Comparison of ENCODE assay signal across 1 cellular context in the genomic region with DNA sequence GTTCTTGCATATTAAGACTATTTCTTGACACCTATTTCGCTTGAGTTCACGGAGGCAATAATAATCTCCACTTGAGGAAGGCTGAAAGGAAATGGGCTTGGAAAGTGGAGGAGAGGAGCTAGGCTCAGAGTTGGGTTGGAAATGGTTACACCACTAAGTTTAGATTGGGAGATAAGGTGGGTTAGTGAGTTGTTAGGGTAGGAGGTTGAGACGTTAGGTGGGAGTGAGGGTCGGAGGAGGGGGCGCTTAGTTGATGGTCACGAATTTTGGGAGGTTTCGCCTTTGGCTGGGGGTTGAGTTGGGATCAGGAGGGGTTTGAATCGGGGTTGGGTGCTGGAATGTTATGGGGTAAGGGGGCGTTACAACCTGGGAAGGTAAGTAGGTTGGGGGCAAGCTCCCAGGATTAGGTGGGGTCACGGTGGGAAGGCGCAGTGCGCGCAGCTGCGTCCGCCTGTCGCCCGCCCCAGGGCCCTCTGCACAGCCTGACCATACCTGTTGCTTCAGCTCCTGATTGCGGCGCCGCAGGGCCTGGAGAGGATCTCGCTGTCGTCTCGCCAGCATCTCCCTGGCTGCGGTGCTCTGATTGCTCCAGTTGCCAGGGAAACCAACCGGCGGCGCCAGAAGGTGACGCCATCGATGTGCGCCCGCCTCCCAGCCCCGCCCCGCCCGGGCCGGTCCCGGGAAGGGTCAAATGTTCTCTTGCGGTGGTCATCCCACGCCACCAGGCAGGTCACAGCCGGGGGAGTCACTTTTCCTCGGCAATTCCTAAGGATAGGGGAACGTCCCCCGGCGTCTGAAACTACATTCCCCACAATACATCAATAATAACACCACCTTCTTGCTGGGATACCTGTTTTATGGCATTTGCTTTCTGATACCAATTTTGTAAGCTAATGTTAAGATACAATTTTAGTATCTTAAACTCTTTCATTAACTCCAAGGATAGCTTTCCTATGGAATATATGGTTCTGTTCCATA.
TF ChIP-seq lines count a peak whose summit lies in the region.

A gene (minus strand): TSS at position 606 of the 978 bp plus-strand sequence. CDS start 45 bp downstream, at position 561.

TF ChIP-seq in K562, 482 proteins besides CTCF, POLR2A, EP300 and RAD21 (continued from another document and continues in another):
- TF ChIP-seq, protein P1, sequence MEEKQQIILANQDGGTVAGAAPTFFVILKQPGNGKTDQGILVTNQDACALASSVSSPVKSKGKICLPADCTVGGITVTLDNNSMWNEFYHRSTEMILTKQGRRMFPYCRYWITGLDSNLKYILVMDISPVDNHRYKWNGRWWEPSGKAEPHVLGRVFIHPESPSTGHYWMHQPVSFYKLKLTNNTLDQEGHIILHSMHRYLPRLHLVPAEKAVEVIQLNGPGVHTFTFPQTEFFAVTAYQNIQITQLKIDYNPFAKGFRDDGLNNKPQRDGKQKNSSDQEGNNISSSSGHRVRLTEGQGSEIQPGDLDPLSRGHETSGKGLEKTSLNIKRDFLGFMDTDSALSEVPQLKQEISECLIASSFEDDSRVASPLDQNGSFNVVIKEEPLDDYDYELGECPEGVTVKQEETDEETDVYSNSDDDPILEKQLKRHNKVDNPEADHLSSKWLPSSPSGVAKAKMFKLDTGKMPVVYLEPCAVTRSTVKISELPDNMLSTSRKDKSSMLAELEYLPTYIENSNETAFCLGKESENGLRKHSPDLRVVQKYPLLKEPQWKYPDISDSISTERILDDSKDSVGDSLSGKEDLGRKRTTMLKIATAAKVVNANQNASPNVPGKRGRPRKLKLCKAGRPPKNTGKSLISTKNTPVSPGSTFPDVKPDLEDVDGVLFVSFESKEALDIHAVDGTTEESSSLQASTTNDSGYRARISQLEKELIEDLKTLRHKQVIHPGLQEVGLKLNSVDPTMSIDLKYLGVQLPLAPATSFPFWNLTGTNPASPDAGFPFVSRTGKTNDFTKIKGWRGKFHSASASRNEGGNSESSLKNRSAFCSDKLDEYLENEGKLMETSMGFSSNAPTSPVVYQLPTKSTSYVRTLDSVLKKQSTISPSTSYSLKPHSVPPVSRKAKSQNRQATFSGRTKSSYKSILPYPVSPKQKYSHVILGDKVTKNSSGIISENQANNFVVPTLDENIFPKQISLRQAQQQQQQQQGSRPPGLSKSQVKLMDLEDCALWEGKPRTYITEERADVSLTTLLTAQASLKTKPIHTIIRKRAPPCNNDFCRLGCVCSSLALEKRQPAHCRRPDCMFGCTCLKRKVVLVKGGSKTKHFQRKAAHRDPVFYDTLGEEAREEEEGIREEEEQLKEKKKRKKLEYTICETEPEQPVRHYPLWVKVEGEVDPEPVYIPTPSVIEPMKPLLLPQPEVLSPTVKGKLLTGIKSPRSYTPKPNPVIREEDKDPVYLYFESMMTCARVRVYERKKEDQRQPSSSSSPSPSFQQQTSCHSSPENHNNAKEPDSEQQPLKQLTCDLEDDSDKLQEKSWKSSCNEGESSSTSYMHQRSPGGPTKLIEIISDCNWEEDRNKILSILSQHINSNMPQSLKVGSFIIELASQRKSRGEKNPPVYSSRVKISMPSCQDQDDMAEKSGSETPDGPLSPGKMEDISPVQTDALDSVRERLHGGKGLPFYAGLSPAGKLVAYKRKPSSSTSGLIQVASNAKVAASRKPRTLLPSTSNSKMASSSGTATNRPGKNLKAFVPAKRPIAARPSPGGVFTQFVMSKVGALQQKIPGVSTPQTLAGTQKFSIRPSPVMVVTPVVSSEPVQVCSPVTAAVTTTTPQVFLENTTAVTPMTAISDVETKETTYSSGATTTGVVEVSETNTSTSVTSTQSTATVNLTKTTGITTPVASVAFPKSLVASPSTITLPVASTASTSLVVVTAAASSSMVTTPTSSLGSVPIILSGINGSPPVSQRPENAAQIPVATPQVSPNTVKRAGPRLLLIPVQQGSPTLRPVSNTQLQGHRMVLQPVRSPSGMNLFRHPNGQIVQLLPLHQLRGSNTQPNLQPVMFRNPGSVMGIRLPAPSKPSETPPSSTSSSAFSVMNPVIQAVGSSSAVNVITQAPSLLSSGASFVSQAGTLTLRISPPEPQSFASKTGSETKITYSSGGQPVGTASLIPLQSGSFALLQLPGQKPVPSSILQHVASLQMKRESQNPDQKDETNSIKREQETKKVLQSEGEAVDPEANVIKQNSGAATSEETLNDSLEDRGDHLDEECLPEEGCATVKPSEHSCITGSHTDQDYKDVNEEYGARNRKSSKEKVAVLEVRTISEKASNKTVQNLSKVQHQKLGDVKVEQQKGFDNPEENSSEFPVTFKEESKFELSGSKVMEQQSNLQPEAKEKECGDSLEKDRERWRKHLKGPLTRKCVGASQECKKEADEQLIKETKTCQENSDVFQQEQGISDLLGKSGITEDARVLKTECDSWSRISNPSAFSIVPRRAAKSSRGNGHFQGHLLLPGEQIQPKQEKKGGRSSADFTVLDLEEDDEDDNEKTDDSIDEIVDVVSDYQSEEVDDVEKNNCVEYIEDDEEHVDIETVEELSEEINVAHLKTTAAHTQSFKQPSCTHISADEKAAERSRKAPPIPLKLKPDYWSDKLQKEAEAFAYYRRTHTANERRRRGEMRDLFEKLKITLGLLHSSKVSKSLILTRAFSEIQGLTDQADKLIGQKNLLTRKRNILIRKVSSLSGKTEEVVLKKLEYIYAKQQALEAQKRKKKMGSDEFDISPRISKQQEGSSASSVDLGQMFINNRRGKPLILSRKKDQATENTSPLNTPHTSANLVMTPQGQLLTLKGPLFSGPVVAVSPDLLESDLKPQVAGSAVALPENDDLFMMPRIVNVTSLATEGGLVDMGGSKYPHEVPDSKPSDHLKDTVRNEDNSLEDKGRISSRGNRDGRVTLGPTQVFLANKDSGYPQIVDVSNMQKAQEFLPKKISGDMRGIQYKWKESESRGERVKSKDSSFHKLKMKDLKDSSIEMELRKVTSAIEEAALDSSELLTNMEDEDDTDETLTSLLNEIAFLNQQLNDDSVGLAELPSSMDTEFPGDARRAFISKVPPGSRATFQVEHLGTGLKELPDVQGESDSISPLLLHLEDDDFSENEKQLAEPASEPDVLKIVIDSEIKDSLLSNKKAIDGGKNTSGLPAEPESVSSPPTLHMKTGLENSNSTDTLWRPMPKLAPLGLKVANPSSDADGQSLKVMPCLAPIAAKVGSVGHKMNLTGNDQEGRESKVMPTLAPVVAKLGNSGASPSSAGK (IDR thresholded peaks at IDR 0.05) = no peak
- TF ChIP-seq KAT7 (CRISPR knock-in tag; IDR thresholded peaks at IDR 0.05; ENCODE audit: borderline replicate concordance) (no peak), SP1 (CRISPR knock-in tag; IDR thresholded peaks at IDR 0.05) (peak; percentile 94), GABPA (tag; conservative IDR thresholded peaks at IDR 0.05; ENCODE audit: low read depth) (no peak), KLF13 (tag; IDR thresholded peaks at IDR 0.05; ENCODE audit: borderline replicate concordance, low read depth) (no peak), PHF8 (IDR thresholded peaks at IDR 0.05; ENCODE audit: borderline replicate concordance, low read length) (peak; percentile 79; the same call in 1 of the 2 replicates), ZNF146 (CRISPR knock-in tag; IDR thresholded peaks at IDR 0.05; ENCODE audit: unreplicated experiment) (no peak), ZBTB7A (IDR thresholded peaks at IDR 0.05; ENCODE audit: borderline replicate concordance, control insufficient read depth, low read depth, low read length) (peak; percentile 21; the same call in 1 of the 2 replicates), ZNF174 (CRISPR knock-in tag; IDR thresholded peaks at IDR 0.05) (no peak), POLR2G (IDR thresholded peaks at IDR 0.05; ENCODE audit: low read depth, low read length) (peak; percentile 83), NFE2L1 (tag; IDR thresholded peaks at IDR 0.05; ENCODE audit: borderline replicate concordance, low read depth) (no peak), TBL1XR1 (IDR thresholded peaks at IDR 0.05; ENCODE audit: low read length in 2 of 2) (peak in 1 of 2 experiments; percentile 84; a peak in 2 of 4 replicates), NFE2 (IDR thresholded peaks at IDR 0.05; ENCODE audit: low read depth) (no peak), ZNF644 (tag; IDR thresholded peaks at IDR 0.05; ENCODE audit: low read depth) (no peak), TOE1 (IDR thresholded peaks at IDR 0.05; ENCODE audit: borderline replicate concordance) (no peak), TOE1 (CRISPR knock-in tag; IDR thresholded peaks at IDR 0.05; ENCODE audit: borderline replicate concordance, low read depth) (no peak), KAT8 (IDR thresholded peaks at IDR 0.05; ENCODE audit: low read depth) (no peak), HEY1 (CRISPR knock-in tag; IDR thresholded peaks at IDR 0.05; ENCODE audit: borderline replicate concordance) (no peak), KDM2B (CRISPR knock-in tag; IDR thresholded peaks at IDR 0.05) (no peak), SUPT5H (IDR thresholded peaks at IDR 0.05) (peak; percentile 72), ZNF584 (CRISPR knock-in tag; IDR thresholded peaks at IDR 0.05; ENCODE audit: low read depth) (no peak)
- TF ChIP-seq, protein P2, sequence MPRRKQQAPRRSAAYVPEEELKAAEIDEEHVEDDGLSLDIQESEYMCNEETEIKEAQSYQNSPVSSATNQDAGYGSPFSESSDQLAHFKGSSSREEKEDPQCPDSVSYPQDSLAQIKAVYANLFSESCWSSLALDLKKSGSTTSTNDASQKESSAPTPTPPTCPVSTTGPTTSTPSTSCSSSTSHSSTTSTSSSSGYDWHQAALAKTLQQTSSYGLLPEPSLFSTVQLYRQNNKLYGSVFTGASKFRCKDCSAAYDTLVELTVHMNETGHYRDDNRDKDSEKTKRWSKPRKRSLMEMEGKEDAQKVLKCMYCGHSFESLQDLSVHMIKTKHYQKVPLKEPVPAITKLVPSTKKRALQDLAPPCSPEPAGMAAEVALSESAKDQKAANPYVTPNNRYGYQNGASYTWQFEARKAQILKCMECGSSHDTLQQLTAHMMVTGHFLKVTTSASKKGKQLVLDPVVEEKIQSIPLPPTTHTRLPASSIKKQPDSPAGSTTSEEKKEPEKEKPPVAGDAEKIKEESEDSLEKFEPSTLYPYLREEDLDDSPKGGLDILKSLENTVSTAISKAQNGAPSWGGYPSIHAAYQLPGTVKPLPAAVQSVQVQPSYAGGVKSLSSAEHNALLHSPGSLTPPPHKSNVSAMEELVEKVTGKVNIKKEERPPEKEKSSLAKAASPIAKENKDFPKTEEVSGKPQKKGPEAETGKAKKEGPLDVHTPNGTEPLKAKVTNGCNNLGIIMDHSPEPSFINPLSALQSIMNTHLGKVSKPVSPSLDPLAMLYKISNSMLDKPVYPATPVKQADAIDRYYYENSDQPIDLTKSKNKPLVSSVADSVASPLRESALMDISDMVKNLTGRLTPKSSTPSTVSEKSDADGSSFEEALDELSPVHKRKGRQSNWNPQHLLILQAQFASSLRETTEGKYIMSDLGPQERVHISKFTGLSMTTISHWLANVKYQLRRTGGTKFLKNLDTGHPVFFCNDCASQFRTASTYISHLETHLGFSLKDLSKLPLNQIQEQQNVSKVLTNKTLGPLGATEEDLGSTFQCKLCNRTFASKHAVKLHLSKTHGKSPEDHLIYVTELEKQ (CRISPR knock-in tag; IDR thresholded peaks at IDR 0.05) = no peak
- TF ChIP-seq, protein P3, sequence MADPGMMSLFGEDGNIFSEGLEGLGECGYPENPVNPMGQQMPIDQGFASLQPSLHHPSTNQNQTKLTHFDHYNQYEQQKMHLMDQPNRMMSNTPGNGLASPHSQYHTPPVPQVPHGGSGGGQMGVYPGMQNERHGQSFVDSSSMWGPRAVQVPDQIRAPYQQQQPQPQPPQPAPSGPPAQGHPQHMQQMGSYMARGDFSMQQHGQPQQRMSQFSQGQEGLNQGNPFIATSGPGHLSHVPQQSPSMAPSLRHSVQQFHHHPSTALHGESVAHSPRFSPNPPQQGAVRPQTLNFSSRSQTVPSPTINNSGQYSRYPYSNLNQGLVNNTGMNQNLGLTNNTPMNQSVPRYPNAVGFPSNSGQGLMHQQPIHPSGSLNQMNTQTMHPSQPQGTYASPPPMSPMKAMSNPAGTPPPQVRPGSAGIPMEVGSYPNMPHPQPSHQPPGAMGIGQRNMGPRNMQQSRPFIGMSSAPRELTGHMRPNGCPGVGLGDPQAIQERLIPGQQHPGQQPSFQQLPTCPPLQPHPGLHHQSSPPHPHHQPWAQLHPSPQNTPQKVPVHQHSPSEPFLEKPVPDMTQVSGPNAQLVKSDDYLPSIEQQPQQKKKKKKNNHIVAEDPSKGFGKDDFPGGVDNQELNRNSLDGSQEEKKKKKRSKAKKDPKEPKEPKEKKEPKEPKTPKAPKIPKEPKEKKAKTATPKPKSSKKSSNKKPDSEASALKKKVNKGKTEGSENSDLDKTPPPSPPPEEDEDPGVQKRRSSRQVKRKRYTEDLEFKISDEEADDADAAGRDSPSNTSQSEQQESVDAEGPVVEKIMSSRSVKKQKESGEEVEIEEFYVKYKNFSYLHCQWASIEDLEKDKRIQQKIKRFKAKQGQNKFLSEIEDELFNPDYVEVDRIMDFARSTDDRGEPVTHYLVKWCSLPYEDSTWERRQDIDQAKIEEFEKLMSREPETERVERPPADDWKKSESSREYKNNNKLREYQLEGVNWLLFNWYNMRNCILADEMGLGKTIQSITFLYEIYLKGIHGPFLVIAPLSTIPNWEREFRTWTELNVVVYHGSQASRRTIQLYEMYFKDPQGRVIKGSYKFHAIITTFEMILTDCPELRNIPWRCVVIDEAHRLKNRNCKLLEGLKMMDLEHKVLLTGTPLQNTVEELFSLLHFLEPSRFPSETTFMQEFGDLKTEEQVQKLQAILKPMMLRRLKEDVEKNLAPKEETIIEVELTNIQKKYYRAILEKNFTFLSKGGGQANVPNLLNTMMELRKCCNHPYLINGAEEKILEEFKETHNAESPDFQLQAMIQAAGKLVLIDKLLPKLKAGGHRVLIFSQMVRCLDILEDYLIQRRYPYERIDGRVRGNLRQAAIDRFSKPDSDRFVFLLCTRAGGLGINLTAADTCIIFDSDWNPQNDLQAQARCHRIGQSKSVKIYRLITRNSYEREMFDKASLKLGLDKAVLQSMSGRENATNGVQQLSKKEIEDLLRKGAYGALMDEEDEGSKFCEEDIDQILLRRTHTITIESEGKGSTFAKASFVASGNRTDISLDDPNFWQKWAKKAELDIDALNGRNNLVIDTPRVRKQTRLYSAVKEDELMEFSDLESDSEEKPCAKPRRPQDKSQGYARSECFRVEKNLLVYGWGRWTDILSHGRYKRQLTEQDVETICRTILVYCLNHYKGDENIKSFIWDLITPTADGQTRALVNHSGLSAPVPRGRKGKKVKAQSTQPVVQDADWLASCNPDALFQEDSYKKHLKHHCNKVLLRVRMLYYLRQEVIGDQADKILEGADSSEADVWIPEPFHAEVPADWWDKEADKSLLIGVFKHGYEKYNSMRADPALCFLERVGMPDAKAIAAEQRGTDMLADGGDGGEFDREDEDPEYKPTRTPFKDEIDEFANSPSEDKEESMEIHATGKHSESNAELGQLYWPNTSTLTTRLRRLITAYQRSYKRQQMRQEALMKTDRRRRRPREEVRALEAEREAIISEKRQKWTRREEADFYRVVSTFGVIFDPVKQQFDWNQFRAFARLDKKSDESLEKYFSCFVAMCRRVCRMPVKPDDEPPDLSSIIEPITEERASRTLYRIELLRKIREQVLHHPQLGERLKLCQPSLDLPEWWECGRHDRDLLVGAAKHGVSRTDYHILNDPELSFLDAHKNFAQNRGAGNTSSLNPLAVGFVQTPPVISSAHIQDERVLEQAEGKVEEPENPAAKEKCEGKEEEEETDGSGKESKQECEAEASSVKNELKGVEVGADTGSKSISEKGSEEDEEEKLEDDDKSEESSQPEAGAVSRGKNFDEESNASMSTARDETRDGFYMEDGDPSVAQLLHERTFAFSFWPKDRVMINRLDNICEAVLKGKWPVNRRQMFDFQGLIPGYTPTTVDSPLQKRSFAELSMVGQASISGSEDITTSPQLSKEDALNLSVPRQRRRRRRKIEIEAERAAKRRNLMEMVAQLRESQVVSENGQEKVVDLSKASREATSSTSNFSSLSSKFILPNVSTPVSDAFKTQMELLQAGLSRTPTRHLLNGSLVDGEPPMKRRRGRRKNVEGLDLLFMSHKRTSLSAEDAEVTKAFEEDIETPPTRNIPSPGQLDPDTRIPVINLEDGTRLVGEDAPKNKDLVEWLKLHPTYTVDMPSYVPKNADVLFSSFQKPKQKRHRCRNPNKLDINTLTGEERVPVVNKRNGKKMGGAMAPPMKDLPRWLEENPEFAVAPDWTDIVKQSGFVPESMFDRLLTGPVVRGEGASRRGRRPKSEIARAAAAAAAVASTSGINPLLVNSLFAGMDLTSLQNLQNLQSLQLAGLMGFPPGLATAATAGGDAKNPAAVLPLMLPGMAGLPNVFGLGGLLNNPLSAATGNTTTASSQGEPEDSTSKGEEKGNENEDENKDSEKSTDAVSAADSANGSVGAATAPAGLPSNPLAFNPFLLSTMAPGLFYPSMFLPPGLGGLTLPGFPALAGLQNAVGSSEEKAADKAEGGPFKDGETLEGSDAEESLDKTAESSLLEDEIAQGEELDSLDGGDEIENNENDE (IDR thresholded peaks at IDR 0.05; ENCODE audit: low read depth, low read length) = no peak
